Comparison of ENCODE assay signal across 8 cellular contexts in the genomic region with DNA sequence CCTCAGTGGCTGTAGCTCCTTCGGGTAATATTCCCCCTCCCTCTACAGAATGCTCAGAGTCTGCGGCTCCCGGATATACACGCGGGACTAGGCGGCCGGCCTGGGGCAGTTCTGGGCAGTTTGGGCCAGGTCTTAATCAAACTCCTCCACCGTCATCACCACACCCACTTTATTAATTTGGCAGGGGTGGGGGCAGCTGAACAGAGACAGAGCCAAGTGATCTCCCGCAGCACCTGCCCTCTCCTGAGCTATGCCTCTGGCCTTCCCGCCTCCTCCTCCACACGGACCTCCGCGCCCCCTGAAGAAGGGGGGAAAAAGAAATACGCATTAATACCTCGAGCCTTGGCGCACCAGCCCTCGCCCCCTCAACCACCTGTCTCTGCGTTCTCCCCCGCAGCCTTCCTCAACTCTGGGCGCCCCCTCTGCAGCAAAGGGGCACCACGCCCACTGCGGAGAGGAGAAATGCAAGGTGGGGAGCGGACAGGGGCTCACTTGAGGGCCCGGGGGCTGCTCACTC. TPM values are rescaled to one million over a fixed set of nuclear protein-coding genes. Genes with fewer than 3 reads are reported as not detected.
A peak's percentile ranks its signal among the peaks of the same experiment; 100 is the strongest.
DNase-seq lines count a peak whose midpoint lies in the region; ATAC-seq lines count a peak whose summit lies in the region.

No MANE protein-coding gene starts in this region.

- H3K9ac ChIP-seq in adipocyte (ENCODE audit: low read length) (peak overlapping the region; percentile 82), rectal smooth muscle tissue (ENCODE audit: low read length) (peak overlapping the region; percentile 80)

- H3K36me3 ChIP-seq in adipocyte (ENCODE audit: control insufficient read depth, insufficient read depth, low read length, severe bottlenecking) (no peaks in the 10 kb centered on the region), rectal smooth muscle tissue (ENCODE audit: control insufficient read depth, insufficient read depth, low read length) (peaks cover 1% of the 10 kb centered on the region)

- H3K9me3 ChIP-seq in adipocyte (ENCODE audit: control insufficient read depth, low read length) (no peaks in the 10 kb centered on the region), right cardiac atrium (ENCODE audit: control insufficient read depth, low read length) (no peaks in the 10 kb centered on the region)

- peak overlapping the region; percentile 74 for H3K27ac ChIP-seq in right cardiac atrium (ENCODE audit: low read length)
- peak overlapping the region; percentile 93 for H3K27ac ChIP-seq in rectal smooth muscle tissue (ENCODE audit: low read depth, low read length)

- intact Hi-C loops in right cardiac atrium (cut with DNase I), result loop anchor here in 3 of 4 donors (2.0 to 5.0 kb wide), 3 partner anchors 36 to 41 kb away; no protein-coding TSS in a partner anchor

- ATAC-seq in right cardiac atrium (peak; percentile 39 to 42), HG03469 (IDR thresholded peaks at IDR 0.05; ENCODE audit: unreplicated experiment) (no peak)

- peak; percentile 35 for DNase-seq in stimulated activated CD4-positive, alpha-beta T cell treated with anti-CD3 and anti-CD28 coated beads, Interleukin-15, amount 100 ng/mL, for 24 hours
- no peak for DNase-seq in stimulated activated CD4-positive, alpha-beta T cell treated with anti-CD3 and anti-CD28 coated beads, Interleukin-12 subunit alpha, Interleukin-12 subunit beta, amount 100 ng/mL, for 4 hours
- DNase-seq in LHCN-M2 (ENCODE audit: low read depth) (peak; percentile 35), adipocyte (ENCODE audit: low read depth) (peak; percentile 41), right cardiac atrium (peak; percentile 43 to 80 (median 77)), NCI-H1930 (lab: John Stamatoyannopoulos, UW) (no peak)

- H3K4me1 ChIP-seq in adipocyte (ENCODE audit: control insufficient read depth, insufficient read depth, low read length) (peaks cover 15% of the 10 kb centered on the region), right cardiac atrium (ENCODE audit: control insufficient read depth, insufficient read depth, low read length) (peaks cover 29% of the 10 kb centered on the region), rectal smooth muscle tissue (ENCODE audit: control insufficient read depth, insufficient read depth, low read length) (peaks cover 22% of the 10 kb centered on the region)

- no peaks in the 10 kb centered on the region for H3K27me3 ChIP-seq in adipocyte (replicated peaks; ENCODE audit: control insufficient read depth, insufficient read depth, low read length)
- no peaks in the 10 kb centered on the region for H3K27me3 ChIP-seq in right cardiac atrium (ENCODE audit: control insufficient read depth, insufficient read depth)
- H3K27me3 ChIP-seq in rectal smooth muscle tissue (ENCODE audit: control insufficient read depth, insufficient read depth, low read length), result no peaks in the 10 kb centered on the region

- H3K4me3 ChIP-seq in adipocyte (ENCODE audit: low read length) (peak overlapping the region; percentile 82), right cardiac atrium (ENCODE audit: low read length) (peak overlapping the region; percentile 88), rectal smooth muscle tissue (ENCODE audit: low read length) (peak overlapping the region; percentile 91)

- WGBS in right cardiac atrium, result 2% methylated on average over 24 of the region's 24 CpGs

RNA-seq across cellular contexts. Expression of a gene that starts 42.6 kb away (rescaled TPM):
- total RNA-seq in LHCN-M2 (2014; rRNA removed) (1.2 and 2.1 TPM in 2 replicates), right cardiac atrium (100 to 1,000 TPM in 3 of 4 donors, 10 to 100 TPM in 1; 81.8 to 170 (median 123) TPM)
- 1.8 TPM for polyA plus RNA-seq in LHCN-M2 (2012)
- 87.4 TPM for polyA plus RNA-seq in right cardiac atrium

Comparison
In these comparisons a context has a peak if more than half of its experiments do, and no peak if none do; other contexts are left out.
1. DNase-seq: peak in stimulated activated CD4-positive, alpha-beta T cell treated with anti-CD3 and anti-CD28 coated beads, Interleukin-15, amount 100 ng/mL, for 24 hours (single experiment), LHCN-M2 (single experiment), adipocyte (single experiment) and right cardiac atrium (3 of 3); none in stimulated activated CD4-positive, alpha-beta T cell treated with anti-CD3 and anti-CD28 coated beads, Interleukin-12 subunit alpha, Interleukin-12 subunit beta, amount 100 ng/mL, for 4 hours (single experiment) and NCI-H1930 (0 of 2).
2. RNA of a gene that starts 42.6 kb away (total RNA-seq): 81.8 to 170 TPM in right cardiac atrium; 1.2 to 2.1 TPM in LHCN-M2; every median in the first group is over 10 times any median in the second.
3. Peak in every context shown above with its lines, with median percentiles within 50 percentile points of each other: H3K4me3 ChIP-seq.